In the genomic region with DNA sequence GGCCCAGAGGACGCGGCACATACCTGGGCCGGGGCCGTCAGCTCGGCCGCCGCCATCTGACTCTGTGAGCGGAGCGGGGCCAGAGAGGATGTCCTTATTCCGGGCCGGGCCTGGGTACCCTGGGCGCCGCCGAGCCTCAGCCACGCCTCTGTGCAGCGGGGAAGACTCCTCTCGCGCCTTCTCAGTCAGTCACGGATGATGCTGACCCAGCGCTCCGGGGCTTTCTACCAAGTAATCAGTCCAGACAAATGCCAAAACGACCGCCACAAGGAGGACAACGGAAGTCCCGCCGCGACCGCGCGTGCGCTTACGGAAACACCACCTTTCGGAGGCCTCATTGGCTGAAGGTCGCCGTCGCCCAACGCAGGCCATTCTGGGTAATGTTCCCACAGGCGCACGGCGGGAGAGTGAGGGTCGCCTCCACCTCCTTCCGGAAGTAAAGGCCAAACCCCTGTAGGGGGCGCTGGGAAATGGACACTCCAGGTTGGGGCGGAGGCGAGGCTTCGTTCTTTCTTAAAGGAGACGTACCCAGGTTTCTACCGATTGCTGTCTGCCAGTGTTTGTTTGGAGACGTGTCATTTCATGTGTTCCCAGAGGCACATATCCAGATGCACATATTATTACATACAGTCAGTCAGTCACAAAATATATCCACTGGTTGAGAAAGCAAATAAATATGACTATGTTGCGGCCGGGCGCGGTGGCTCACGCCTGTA, we compare ENCODE assay signal across 8 cellular contexts. TPM values are rescaled to one million over a fixed set of nuclear protein-coding genes. Genes with fewer than 3 reads are reported as not detected.
DNase-seq lines count a peak whose midpoint lies in the region; ATAC-seq and TF ChIP-seq lines count a peak whose summit lies in the region.

A gene (minus strand): TSS at position 288 of the 716 bp plus-strand sequence. CDS start 232 bp downstream, at position 56.

- peak; percentile 90 for ATAC-seq in HG02884 (IDR thresholded peaks at IDR 0.05; ENCODE audit: unreplicated experiment)
- ATAC-seq in activated CD4-positive, CD25-positive, alpha-beta regulatory T cell treated with anti-CD3 and anti-CD28 coated beads, Interleukin-2, amount 50 U/mL, for 24 hours: peak; percentile 99 to 100
- peak; percentile 89 for ATAC-seq in central memory CD8-positive, alpha-beta T cell (replicated peaks; ENCODE audit: extremely low read depth, poor library complexity, severe bottlenecking)

- H3K4me1 ChIP-seq in spleen: peaks cover 7 to 29% (median 14%) of the 10 kb centered on the region in 6 donors

- H3K36me3 Mint-ChIP-seq in central memory CD8-positive, alpha-beta T cell (ENCODE audit: insufficient read depth): peaks cover 28% of the 10 kb centered on the region

- TF ChIP-seq POLR2A in GM15510 (IDR thresholded peaks at IDR 0.05; ENCODE audit: borderline replicate concordance, extremely low read depth, insufficient read length) (peak; percentile 46), spleen (IDR thresholded peaks at IDR 0.05) (peak in 1 of 3 donors; percentile 19)

- H3K4me1 Mint-ChIP-seq in central memory CD8-positive, alpha-beta T cell: peaks cover 15% of the 10 kb centered on the region

- peak; percentile 87 for DNase-seq in NCI-H2081 treated with DMSO at 0.1 percent for 48 hours (lab: John Stamatoyannopoulos, UW)
- peak; percentile 50 to 75 for DNase-seq in central memory CD8-positive, alpha-beta T cell (ENCODE audit: low spot score in 2 of 2)
- DNase-seq in iris pigment epithelial cell (ENCODE audit: low read depth): peak; percentile 95
- DNase-seq in spleen: peak; percentile 95
- DNase-seq in NK-92 treated with Interleukin-12 subunit alpha and Interleukin-12 subunit beta, amount 100 ng/mL, for 24 hours (lab: John Stamatoyannopoulos, UW): no peak

- peak within 1 kb of the TSS; percentile 92 for H3K4me3 Mint-ChIP-seq in central memory CD8-positive, alpha-beta T cell

- WGBS in spleen, 5 donors: 6 to 12% (median 8%) methylated on average over 35 to 54 of the region's 54 CpGs

- TF ChIP-seq CTCF in spleen (IDR thresholded peaks at IDR 0.05 in 8 of 11, conservative IDR thresholded peaks at IDR 0.05 in 3 of 11): peak; percentile 52 to 86 (median 71)

- peak within 1 kb of the TSS; percentile 82 to 95 (median 88) for H3K4me3 ChIP-seq in spleen

- peak within 1 kb of the TSS; percentile 95 for H3K27ac Mint-ChIP-seq in central memory CD8-positive, alpha-beta T cell (ENCODE audit: low read depth)

- H3K27me3 Mint-ChIP-seq in central memory CD8-positive, alpha-beta T cell: no peaks in the 10 kb centered on the region

- no peaks in the 10 kb centered on the region for H3K27me3 ChIP-seq in spleen (replicated peaks in 1 of 7)

- peaks cover 6 to 34% (median 21%) of the 10 kb centered on the region in 6 donors for H3K36me3 ChIP-seq in spleen

- H3K9me3 ChIP-seq in spleen: peaks cover 5 to 86% (median 67%) of the 10 kb centered on the region in 8 donors

- peaks cover 37% of the 10 kb centered on the region for H3K9me3 Mint-ChIP-seq in central memory CD8-positive, alpha-beta T cell

- peak within 1 kb of the TSS; percentile 75 to 90 (median 86) for H3K27ac ChIP-seq in spleen

- intact Hi-C loops in spleen (cut with DNase I; ENCODE audit: low total_unique reads): no loop called here

RNA-seq across cellular contexts. Expression of the gene that starts here (rescaled TPM):
- 10 to 100 TPM in 4 of 7 donors, 1 to 10 TPM in 3; 8.4 to 10.9 (median 10.7) TPM for total RNA-seq in spleen
- 1 to 10 TPM; 4.1 to 4.5 (median 4.5) TPM for polyA plus RNA-seq in spleen
